In genomic region chr1:73617145-73617544, GRCh38 we compare ENCODE assay signal across 30 cellular contexts.
"Had no signal": no experiment of that assay in that cellular context is flagged by ENCODE, and none has a peak within 500 bp of the region (broad histone marks: within the 10 kb centered on the region; RNA-seq: fewer than 3 reads in every experiment).

No MANE protein-coding gene starts in this region.

- H3K27ac Mint-ChIP-seq: naive thymus-derived CD8-positive, alpha-beta T cell; natural killer cell treated with Interleukin-12 subunit alpha and Interleukin-12 subunit beta and Interleukin-15 and Interleukin-18, amount 100 ng/mL, for 72 hours; nephron progenitor cell; progenitor cell of endocrine pancreas; stimulated activated effector memory CD8-positive, alpha-beta T cell treated with anti-CD3 and anti-CD28 coated beads, Interleukin-12 subunit alpha, Interleukin-12 subunit beta, amount 100 ng/mL, for 72 hours; stimulated activated naive B cell treated with anti-CD40 and anti-IgM and Interleukin-4, amounts not matched to agents 10 μg/mL and 1 μg/mL and 100 μg/mL, for 72 hours; stimulated activated naive CD8-positive, alpha-beta T cell treated with anti-CD3 and anti-CD28 coated beads, Interleukin-15, Interleukin-2, amounts not matched to agents 100 ng/mL and 50 ng/mL, for 24 hours had no signal

- H3K36me3 ChIP-seq: neutrophil, ovary, right lobe of liver, sigmoid colon, stomach, thoracic aorta, thyroid gland, tibial nerve, upper lobe of left lung, vagina had no signal

- H3K27me3 Mint-ChIP-seq: natural killer cell treated with Interleukin-12 subunit alpha and Interleukin-12 subunit beta and Interleukin-15 and Interleukin-18, amount 100 ng/mL, for 72 hours; progenitor cell of endocrine pancreas; stimulated activated naive B cell treated with anti-CD40 and anti-IgM and Interleukin-4, amounts not matched to agents 10 μg/mL and 1 μg/mL and 100 μg/mL, for 72 hours; stimulated activated naive CD8-positive, alpha-beta T cell treated with anti-CD3 and anti-CD28 coated beads, Interleukin-15, Interleukin-2, amounts not matched to agents 100 ng/mL and 50 ng/mL, for 24 hours had no signal

- H3K9ac ChIP-seq: parathyroid adenoma had no signal

- H3K9me3 Mint-ChIP-seq: nephron progenitor cell; neural crest cell; stimulated activated naive B cell treated with anti-CD40 and anti-IgM and Interleukin-4, amounts not matched to agents 10 μg/mL and 1 μg/mL and 100 μg/mL, for 72 hours had no signal

- H3K27ac ChIP-seq: neutrophil, ovary, parathyroid adenoma, psoas muscle, right lobe of liver, sigmoid colon, stomach, thoracic aorta, thyroid gland, tibial nerve, upper lobe of left lung, vagina had no signal

- H3K4me3 Mint-ChIP-seq: naive thymus-derived CD8-positive, alpha-beta T cell; natural killer cell treated with Interleukin-12 subunit alpha and Interleukin-12 subunit beta and Interleukin-15 and Interleukin-18, amount 100 ng/mL, for 72 hours; nephron progenitor cell; neural crest cell; stimulated activated effector memory CD8-positive, alpha-beta T cell treated with anti-CD3 and anti-CD28 coated beads, Interleukin-12 subunit alpha, Interleukin-12 subunit beta, amount 100 ng/mL, for 72 hours; stimulated activated naive B cell treated with anti-CD40 and anti-IgM and Interleukin-4, amounts not matched to agents 10 μg/mL and 1 μg/mL and 100 μg/mL, for 72 hours; stimulated activated naive CD8-positive, alpha-beta T cell treated with anti-CD3 and anti-CD28 coated beads, Interleukin-15, Interleukin-2, amounts not matched to agents 100 ng/mL and 50 ng/mL, for 24 hours had no signal

- H3K4me1 ChIP-seq: parathyroid adenoma, psoas muscle, right lobe of liver, sigmoid colon, stomach, tibial nerve, upper lobe of left lung, vagina had no signal

- H3K36me3 Mint-ChIP-seq: stimulated activated effector memory CD8-positive, alpha-beta T cell treated with anti-CD3 and anti-CD28 coated beads, Interleukin-12 subunit alpha, Interleukin-12 subunit beta, amount 100 ng/mL, for 72 hours; stimulated activated naive B cell treated with anti-CD40 and anti-IgM and Interleukin-4, amounts not matched to agents 10 μg/mL and 1 μg/mL and 100 μg/mL, for 72 hours had no signal

- H3K27me3 ChIP-seq: neutrophil, ovary, right lobe of liver, sigmoid colon, stomach, thyroid gland, tibial nerve, upper lobe of left lung, vagina had no signal

- H3K4me3 ChIP-seq: ovary, psoas muscle, right lobe of liver, sigmoid colon, stomach, thoracic aorta, thyroid gland, tibial nerve, upper lobe of left lung, vagina had no signal

- ATAC-seq: naive thymus-derived CD8-positive, alpha-beta T cell; natural killer cell treated with Interleukin-12 subunit alpha and Interleukin-12 subunit beta and Interleukin-15 and Interleukin-18, amount 100 ng/mL, for 72 hours; psoas muscle; right cardiac atrium; right lobe of liver; stimulated activated effector memory CD8-positive, alpha-beta T cell treated with anti-CD3 and anti-CD28 coated beads, Interleukin-12 subunit alpha, Interleukin-12 subunit beta, amount 100 ng/mL, for 72 hours; stimulated activated naive B cell treated with anti-CD40 and anti-IgM and Interleukin-4, amounts not matched to agents 10 μg/mL and 1 μg/mL and 100 μg/mL, for 72 hours had no signal

- H3K79me2 ChIP-seq: parathyroid adenoma had no signal

- DNase-seq: naive thymus-derived CD8-positive, alpha-beta T cell; nephron progenitor cell; nucleus accumbens; ovary; posterior cingulate gyrus; psoas muscle; right cardiac atrium; right lobe of liver; sigmoid colon; small intestine; stimulated activated CD4-positive, alpha-beta T cell treated with anti-CD3 and anti-CD28 coated beads, Interleukin-15, amount 100 ng/mL, for 24 hours; stimulated activated CD4-positive, alpha-beta T cell treated with anti-CD3 and anti-CD28 coated beads, Interleukin-2, amount 100 ng/mL, for 24 hours; stimulated activated CD4-positive, alpha-beta T cell treated with anti-CD3 and anti-CD28 coated beads, Interleukin-2, amount 100 ng/mL, for 48 hours; stimulated activated CD4-positive, alpha-beta T cell treated with anti-CD3 and anti-CD28 coated beads, Interleukin-4, amount 100 ng/mL, for 24 hours; stimulated activated naive B cell treated with anti-CD40 and anti-IgM and Interleukin-4, amounts not matched to agents 10 μg/mL and 1 μg/mL and 100 μg/mL, for 72 hours; stimulated activated naive CD4-positive, alpha-beta T cell treated with Interleukin-2 at 50 U/mL for 16 hours; stomach; thyroid gland; trophoblast cell; upper lobe of left lung had no signal

- H3K9me3 ChIP-seq: neutrophil, ovary, psoas muscle, right lobe of liver, sigmoid colon, stomach, thoracic aorta, thyroid gland, tibial nerve, upper lobe of left lung, vagina had no signal

- H3K4me1 Mint-ChIP-seq: naive thymus-derived CD8-positive, alpha-beta T cell; nephron progenitor cell; neural crest cell; stimulated activated effector memory CD8-positive, alpha-beta T cell treated with anti-CD3 and anti-CD28 coated beads, Interleukin-12 subunit alpha, Interleukin-12 subunit beta, amount 100 ng/mL, for 72 hours; stimulated activated naive B cell treated with anti-CD40 and anti-IgM and Interleukin-4, amounts not matched to agents 10 μg/mL and 1 μg/mL and 100 μg/mL, for 72 hours had no signal

- H2AFZ ChIP-seq: parathyroid adenoma had no signal
